Comparison of ENCODE assay signal across 18 cellular contexts in genomic region chr19:39310558-39311311, GRCh38. TPM values are rescaled to one million over a fixed set of nuclear protein-coding genes. Genes with fewer than 3 reads are reported as not detected.
DNase-seq lines count a peak whose midpoint lies in the region; ATAC-seq and TF ChIP-seq lines count a peak whose summit lies in the region.
"Had no signal": no experiment of that assay in that cellular context is flagged by ENCODE, and none has a peak within 500 bp of the region (broad histone marks: within the 10 kb centered on the region; RNA-seq: fewer than 3 reads in every experiment).

No MANE protein-coding gene starts in this region.

- H3K4me3 ChIP-seq in iPS-15b (ENCODE audit: low read depth, low read length) (peak overlapping the region; percentile 22), BE2C (ENCODE audit: low read depth, low read length) (no peak overlapping the region)
- H3K4me3 ChIP-seq in CD4-positive, alpha-beta memory T cell (ENCODE audit: low read length in 2 of 2) = no peak overlapping the region
- H3K4me3 ChIP-seq: ovary, Peyer's patch had no signal

- no peaks in the 10 kb centered on the region for H3K9me3 Mint-ChIP-seq in activated naive CD4-positive, alpha-beta T cell treated with anti-CD3 and anti-CD28 coated beads, Interleukin-2, amount 50 U/mL, for 24 hours
- H3K9me3 Mint-ChIP-seq in activated naive CD4-positive, alpha-beta T cell treated with anti-CD3 and anti-CD28 coated beads for 36 hours = no peaks in the 10 kb centered on the region
- no peaks in the 10 kb centered on the region for H3K9me3 Mint-ChIP-seq in stimulated activated effector memory CD8-positive, alpha-beta T cell treated with anti-CD3 and anti-CD28 coated beads, Interleukin-12 subunit alpha, Interleukin-12 subunit beta, amount 100 ng/mL, for 72 hours
- no peaks in the 10 kb centered on the region for H3K9me3 Mint-ChIP-seq in CD4-positive, alpha-beta memory T cell
- H3K9me3 Mint-ChIP-seq: activated naive CD8-positive, alpha-beta T cell treated with anti-CD3 and anti-CD28 coated beads, Interleukin-2, amount 10 ng/mL, durations not matched to agents 7 days and 5 days; HFFc6 had no signal

- no peaks in the 10 kb centered on the region for H3K9me3 ChIP-seq in iPS-15b (ENCODE audit: control insufficient read depth, insufficient read depth, low read length)
- H3K9me3 ChIP-seq in CD4-positive, alpha-beta memory T cell (ENCODE audit: control insufficient read depth in 1 of 2, low read length in 2 of 2) = no peaks in the 10 kb centered on the region
- H3K9me3 ChIP-seq in BE2C = no peaks in the 10 kb centered on the region
- H3K9me3 ChIP-seq: ovary, Peyer's patch had no signal

- intact Hi-C loops in activated naive CD4-positive, alpha-beta T cell treated with anti-CD3 and anti-CD28 coated beads for 36 hours (cut with micrococcal nuclease) = no loop called here
- intact Hi-C loops in CD4-positive, alpha-beta memory T cell (cut with micrococcal nuclease) = no loop called here

- H3K27ac Mint-ChIP-seq in activated naive CD4-positive, alpha-beta T cell treated with anti-CD3 and anti-CD28 coated beads, Interleukin-2, amount 50 U/mL, for 24 hours = peak overlapping the region; percentile 46
- H3K27ac Mint-ChIP-seq in activated naive CD4-positive, alpha-beta T cell treated with anti-CD3 and anti-CD28 coated beads for 36 hours = no peak overlapping the region
- peak overlapping the region; percentile 56 for H3K27ac Mint-ChIP-seq in stimulated activated effector memory CD8-positive, alpha-beta T cell treated with anti-CD3 and anti-CD28 coated beads, Interleukin-12 subunit alpha, Interleukin-12 subunit beta, amount 100 ng/mL, for 72 hours
- H3K27ac Mint-ChIP-seq in CD4-positive, alpha-beta memory T cell = peak overlapping the region in 2 of 7 donors; percentile 48 to 77
- H3K27ac Mint-ChIP-seq: HFFc6 had no signal

- H3K27ac ChIP-seq in angular gyrus (ENCODE audit: low read depth, low read length) = peak overlapping the region; percentile 25
- no peak overlapping the region for H3K27ac ChIP-seq in CD4-positive, alpha-beta memory T cell (ENCODE audit: low read depth, low read length)
- H3K27ac ChIP-seq: ovary, Peyer's patch had no signal

- peaks cover 25% of the 10 kb centered on the region for H3K4me1 Mint-ChIP-seq in activated naive CD4-positive, alpha-beta T cell treated with anti-CD3 and anti-CD28 coated beads, Interleukin-2, amount 50 U/mL, for 24 hours
- H3K4me1 Mint-ChIP-seq in activated naive CD4-positive, alpha-beta T cell treated with anti-CD3 and anti-CD28 coated beads for 36 hours (ENCODE audit: low read depth) = peaks cover 4% of the 10 kb centered on the region
- peaks cover 35% of the 10 kb centered on the region for H3K4me1 Mint-ChIP-seq in stimulated activated effector memory CD8-positive, alpha-beta T cell treated with anti-CD3 and anti-CD28 coated beads, Interleukin-12 subunit alpha, Interleukin-12 subunit beta, amount 100 ng/mL, for 72 hours
- peaks cover 2 to 13% (median 4%) of the 10 kb centered on the region in 4 donors for H3K4me1 Mint-ChIP-seq in CD4-positive, alpha-beta memory T cell

- H3K4me1 ChIP-seq in iPS-15b (ENCODE audit: control insufficient read depth, insufficient read depth, low read length) (peaks cover 3% of the 10 kb centered on the region), BE2C (no peaks in the 10 kb centered on the region)
- H3K4me1 ChIP-seq in CD4-positive, alpha-beta memory T cell (ENCODE audit: insufficient read depth, low read length) = no peaks in the 10 kb centered on the region

- no peak for ATAC-seq in stimulated activated effector memory CD8-positive, alpha-beta T cell treated with anti-CD3 and anti-CD28 coated beads, Interleukin-12 subunit alpha, Interleukin-12 subunit beta, amount 100 ng/mL, for 72 hours

- no peak for TF ChIP-seq CTCF in BE2C (IDR thresholded peaks at IDR 0.05; ENCODE audit: low read depth, low read length)

- no peaks in the 10 kb centered on the region for H3K27me3 Mint-ChIP-seq in activated naive CD4-positive, alpha-beta T cell treated with anti-CD3 and anti-CD28 coated beads, Interleukin-2, amount 50 U/mL, for 24 hours
- no peaks in the 10 kb centered on the region for H3K27me3 Mint-ChIP-seq in activated naive CD4-positive, alpha-beta T cell treated with anti-CD3 and anti-CD28 coated beads for 36 hours (ENCODE audit: low read depth)
- H3K27me3 Mint-ChIP-seq in CD4-positive, alpha-beta memory T cell = no peaks in the 10 kb centered on the region

- POLR2A ChIA-PET in CD4-positive, alpha-beta memory T cell (lab: Charles Lee; ENCODE audit: partially characterized antibody) = no interaction called here

- H3K36me3 ChIP-seq in iPS-15b (ENCODE audit: control insufficient read depth, insufficient read depth, low read length) (peaks cover 14% of the 10 kb centered on the region), BE2C (no peaks in the 10 kb centered on the region)
- H3K36me3 ChIP-seq in CD4-positive, alpha-beta memory T cell (ENCODE audit: insufficient read depth, low read length) = no peaks in the 10 kb centered on the region
- H3K36me3 ChIP-seq: ovary had no signal

- H3K27me3 ChIP-seq in iPS-15b (ENCODE audit: control insufficient read depth, insufficient read depth, low read length) (peaks cover 6% of the 10 kb centered on the region), BE2C (no peaks in the 10 kb centered on the region)
- H3K27me3 ChIP-seq in CD4-positive, alpha-beta memory T cell (ENCODE audit: insufficient read depth, low read length) = no peaks in the 10 kb centered on the region
- H3K27me3 ChIP-seq: ovary had no signal

- H3K4me3 Mint-ChIP-seq in activated naive CD4-positive, alpha-beta T cell treated with anti-CD3 and anti-CD28 coated beads, Interleukin-2, amount 50 U/mL, for 24 hours = no peak overlapping the region
- no peak overlapping the region for H3K4me3 Mint-ChIP-seq in activated naive CD4-positive, alpha-beta T cell treated with anti-CD3 and anti-CD28 coated beads for 36 hours
- no peak overlapping the region for H3K4me3 Mint-ChIP-seq in stimulated activated effector memory CD8-positive, alpha-beta T cell treated with anti-CD3 and anti-CD28 coated beads, Interleukin-12 subunit alpha, Interleukin-12 subunit beta, amount 100 ng/mL, for 72 hours
- no peak overlapping the region for H3K4me3 Mint-ChIP-seq in CD4-positive, alpha-beta memory T cell
- H3K4me3 Mint-ChIP-seq: activated naive CD8-positive, alpha-beta T cell treated with anti-CD3 and anti-CD28 coated beads, Interleukin-2, amount 10 ng/mL, durations not matched to agents 7 days and 5 days; HFFc6 had no signal

- H3K9ac ChIP-seq in iPS-15b (ENCODE audit: low read depth, low read length) = no peak overlapping the region

- no peak for DNase-seq in activated naive CD4-positive, alpha-beta T cell treated with anti-CD3 and anti-CD28 coated beads for 36 hours
- no peak for DNase-seq in stimulated activated effector memory CD8-positive, alpha-beta T cell treated with anti-CD3 and anti-CD28 coated beads, Interleukin-12 subunit alpha, Interleukin-12 subunit beta, amount 100 ng/mL, for 72 hours (ENCODE audit: low spot score in 2 of 2)
- DNase-seq in NOMO-1 treated with DMSO at 0.1 percent for 48 hours (lab: John Stamatoyannopoulos, UW; ENCODE audit: unreplicated experiment) = no peak
- DNase-seq in CD4-positive, alpha-beta memory T cell = no peak
- DNase-seq in BE2C = no peak
- DNase-seq: activated naive CD8-positive, alpha-beta T cell treated with anti-CD3 and anti-CD28 coated beads, Interleukin-2, amount 10 ng/mL, durations not matched to agents 7 days and 5 days; HFFc6; NCI-H1092 treated with DMSO at 0.1 percent for 48 hours; NCI-H345; ovary; Peyer's patch; stimulated activated CD8-positive, alpha-beta memory T cell treated with anti-CD3 and anti-CD28 coated beads, Interleukin-4, amount 100 ng/mL, for 48 hours had no signal

- CTCF ChIA-PET in activated naive CD4-positive, alpha-beta T cell treated with anti-CD3 and anti-CD28 coated beads for 36 hours (lab: Charles Lee) = interaction anchor here (0.6 to 0.7 kb wide), 2 partner anchors 16 to 130 kb away, joined by 3 to 6 read pairs; no protein-coding TSS in a partner anchor
- CTCF ChIA-PET in CD4-positive, alpha-beta memory T cell (lab: Charles Lee; ENCODE audit: partially characterized antibody) = interaction anchor here (2.5 kb wide), 1 partner anchor 16 kb away, joined by 7 read pairs; no protein-coding TSS in a partner anchor

- peaks cover 21% of the 10 kb centered on the region for H3K36me3 Mint-ChIP-seq in activated naive CD4-positive, alpha-beta T cell treated with anti-CD3 and anti-CD28 coated beads, Interleukin-2, amount 50 U/mL, for 24 hours
- H3K36me3 Mint-ChIP-seq in activated naive CD4-positive, alpha-beta T cell treated with anti-CD3 and anti-CD28 coated beads for 36 hours (ENCODE audit: low read depth) = peaks cover 16% of the 10 kb centered on the region
- peaks cover 47% of the 10 kb centered on the region for H3K36me3 Mint-ChIP-seq in stimulated activated effector memory CD8-positive, alpha-beta T cell treated with anti-CD3 and anti-CD28 coated beads, Interleukin-12 subunit alpha, Interleukin-12 subunit beta, amount 100 ng/mL, for 72 hours
- H3K36me3 Mint-ChIP-seq in CD4-positive, alpha-beta memory T cell = peaks cover 40 to 46% of the 10 kb centered on the region in 2 donors

RNA-seq across cellular contexts. Expression of gene LRFN1, which starts 9.9 kb away (rescaled TPM):
- 1 to 10 TPM; 5.0 to 5.3 TPM for total RNA-seq in activated naive CD4-positive, alpha-beta T cell treated with anti-CD3 and anti-CD28 coated beads for 36 hours
- 1 to 10 TPM; 8.4 to 8.5 TPM for total RNA-seq in CD4-positive, alpha-beta memory T cell
- polyA plus RNA-seq in CD4-positive, alpha-beta memory T cell = 1 to 10 TPM; 2.0 to 4.5 TPM
- 6.3 TPM for polyA plus RNA-seq in BE2C (2012; ENCODE audit: insufficient read depth, insufficient read length, low read depth)

RNA-seq across cellular contexts. Expression of gene IFNL1, which starts 14.5 kb away (rescaled TPM):
- total RNA-seq in activated naive CD4-positive, alpha-beta T cell treated with anti-CD3 and anti-CD28 coated beads for 36 hours = 1 to 10 TPM in 1 of 2 experiments, under 1 TPM in 1; 0.91 to 1.0 TPM
- not detected for total RNA-seq in CD4-positive, alpha-beta memory T cell
- polyA plus RNA-seq in CD4-positive, alpha-beta memory T cell = 1 to 10 TPM in 1 of 2 donors, not detected in 1; 1.6 TPM
- not detected for polyA plus RNA-seq in BE2C (2012; ENCODE audit: insufficient read depth, insufficient read length, low read depth)
- total RNA-seq: activated naive CD8-positive, alpha-beta T cell treated with anti-CD3 and anti-CD28 coated beads, Interleukin-2, amount 10 ng/mL, durations not matched to agents 7 days and 5 days; Daoy; HFFc6; HT1080; lower leg skin; ovary; Peyer's patch had no signal
- polyA plus RNA-seq: ovary had no signal

RNA-seq across cellular contexts. Expression of gene GMFG, which starts 25.1 kb away (rescaled TPM):
- total RNA-seq in activated naive CD4-positive, alpha-beta T cell treated with anti-CD3 and anti-CD28 coated beads for 36 hours = 100 to 1,000 TPM; 331 to 332 TPM
- 100 to 1,000 TPM; 384 to 389 TPM for total RNA-seq in CD4-positive, alpha-beta memory T cell
- 1,000 to 10,000 TPM; 1,040 to 1,509 TPM for polyA plus RNA-seq in CD4-positive, alpha-beta memory T cell
- polyA plus RNA-seq in BE2C (2012; ENCODE audit: insufficient read depth, insufficient read length, low read depth) = not detected

RNA-seq across cellular contexts. Expression of gene SAMD4B, which starts 31.5 kb away (rescaled TPM):
- total RNA-seq in activated naive CD4-positive, alpha-beta T cell treated with anti-CD3 and anti-CD28 coated beads for 36 hours = 10 to 100 TPM; 33.0 to 35.8 TPM
- total RNA-seq in CD4-positive, alpha-beta memory T cell = 10 to 100 TPM; 65.0 to 79.6 TPM
- polyA plus RNA-seq in CD4-positive, alpha-beta memory T cell = 10 to 100 TPM in 1 of 2 donors, 1 to 10 TPM in 1; 7.3 to 20.2 TPM
- polyA plus RNA-seq in BE2C (2012; ENCODE audit: insufficient read depth, insufficient read length, low read depth) = 169 TPM

RNA-seq across cellular contexts. Expression of gene IFNL2, which starts 42.5 kb away (rescaled TPM):
- total RNA-seq in activated naive CD4-positive, alpha-beta T cell treated with anti-CD3 and anti-CD28 coated beads for 36 hours = under 1 TPM; 0.69 to 0.93 TPM
- total RNA-seq in CD4-positive, alpha-beta memory T cell = not detected
- not detected for polyA plus RNA-seq in CD4-positive, alpha-beta memory T cell
- polyA plus RNA-seq in BE2C (2012; ENCODE audit: insufficient read depth, insufficient read length, low read depth) = not detected
- total RNA-seq: activated naive CD8-positive, alpha-beta T cell treated with anti-CD3 and anti-CD28 coated beads, Interleukin-2, amount 10 ng/mL, durations not matched to agents 7 days and 5 days; Daoy; HFFc6; HT1080; lower leg skin; ovary; Peyer's patch had no signal
- polyA plus RNA-seq: ovary had no signal
